12 cellular contexts compared by ENCODE assay signal in genomic region chr11:62558669-62559068, GRCh38. TPM values are rescaled to one million over a fixed set of nuclear protein-coding genes. Genes with fewer than 3 reads are reported as not detected.
DNase-seq lines count a peak whose midpoint lies in the region; ATAC-seq and TF ChIP-seq lines count a peak whose summit lies in the region.
"Had no signal": no experiment of that assay in that cellular context is flagged by ENCODE, and none has a peak within 500 bp of the region (broad histone marks: within the 10 kb centered on the region; RNA-seq: fewer than 3 reads in every experiment).

No MANE protein-coding gene starts in this region.

- H3K4me1 ChIP-seq in IMR-90 (ENCODE audit: control insufficient read depth, insufficient read depth, low read length) (peaks cover 32% of the 10 kb centered on the region), sigmoid colon (peaks cover 0 to 65% (median 60%) of the 10 kb centered on the region in 4 donors)

- H3K27ac ChIP-seq in IMR-90 (ENCODE audit: insufficient read depth, low read length) = no peak overlapping the region
- peak overlapping the region; percentile 82 to 100 (median 92) for H3K27ac ChIP-seq in sigmoid colon

- H2BK120ac ChIP-seq in IMR-90 (ENCODE audit: low read depth, low read length) = no peak overlapping the region

- no peak for TF ChIP-seq POLR2A in IMR-90 (IDR thresholded peaks at IDR 0.05; ENCODE audit: low read depth, low read length)
- no peak for TF ChIP-seq POLR2A in sigmoid colon (IDR thresholded peaks at IDR 0.05)

- in situ Hi-C loops in IMR-90 (cut with MboI; ENCODE audit: low sequenced_read_pairs) = loop anchor here (5.0 kb wide), 1 partner anchor 161 kb away; no protein-coding TSS in a partner anchor

- peaks cover 24% of the 10 kb centered on the region for H3K9me1 ChIP-seq in IMR-90 (ENCODE audit: insufficient read depth, low read length)

- CTCF ChIA-PET in IMR-90 (lab: Yijun Ruan, JAX) = interaction anchor here (1.0 to 2.7 kb wide), 2 partner anchors 16 to 164 kb away, joined by 4 to 8 read pairs; no protein-coding TSS in a partner anchor

- peak overlapping the region; percentile 49 for H3K27ac Mint-ChIP-seq in T-helper 1 cell treated with Interleukin-12 subunit alpha and Interleukin-12 subunit beta and Interleukin-4 antibody, amounts not matched to agents 30 μg/mL and 1 μg/mL, for 36 hours
- peak overlapping the region; percentile 97 for H3K27ac Mint-ChIP-seq in central memory CD8-positive, alpha-beta T cell (ENCODE audit: low read depth)

- no peaks in the 10 kb centered on the region for H3K9me3 Mint-ChIP-seq in T-helper 1 cell treated with Interleukin-12 subunit alpha and Interleukin-12 subunit beta and Interleukin-4 antibody, amounts not matched to agents 30 μg/mL and 1 μg/mL, for 36 hours
- no peaks in the 10 kb centered on the region for H3K9me3 Mint-ChIP-seq in central memory CD8-positive, alpha-beta T cell

- H3K9me3 ChIP-seq in IMR-90 (ENCODE audit: control insufficient read depth, insufficient read depth, low read length) = no peaks in the 10 kb centered on the region
- no peaks in the 10 kb centered on the region for H3K9me3 ChIP-seq in sigmoid colon
- H3K9me3 ChIP-seq: tibial nerve had no signal

- no peak overlapping the region for H4K91ac ChIP-seq in IMR-90 (ENCODE audit: insufficient read depth, low read depth, low read length)

- no peak overlapping the region for H3K14ac ChIP-seq in IMR-90 (replicated peaks; ENCODE audit: low read depth, low read length)

- BruUV-seq in IMR-90 (replicated peaks; lab: Mats Ljungman, UMichigan) = no TSS peak

- no peak overlapping the region for H2AFZ ChIP-seq in IMR-90 (replicated peaks; ENCODE audit: low read length, poor library complexity)

- no peaks in the 10 kb centered on the region for H3K27me3 Mint-ChIP-seq in T-helper 1 cell treated with Interleukin-12 subunit alpha and Interleukin-12 subunit beta and Interleukin-4 antibody, amounts not matched to agents 30 μg/mL and 1 μg/mL, for 36 hours (ENCODE audit: low read depth)
- no peaks in the 10 kb centered on the region for H3K27me3 Mint-ChIP-seq in central memory CD8-positive, alpha-beta T cell

- dilution Hi-C loops in IMR-90 (cut with HindIII; ENCODE audit: low sequenced_read_pairs, unreplicated experiment) = no loop called here

- no peak for DNase-seq in T-helper 1 cell
- DNase-seq in IMR-90 = no peak
- no peak for DNase-seq in central memory CD8-positive, alpha-beta T cell (ENCODE audit: low spot score in 2 of 2)
- DNase-seq in sigmoid colon = no peak
- DNase-seq in occipital lobe (lab: John Stamatoyannopoulos, UW) = no peak
- DNase-seq in NCI-H510A treated with DMSO at 0.1 percent for 48 hours (lab: John Stamatoyannopoulos, UW) = no peak
- DNase-seq: DND-41, NCI-H2107, PC-3 had no signal

- H3K36me3 ChIP-seq in IMR-90 (ENCODE audit: control insufficient read depth, insufficient read depth, low read length) = peaks cover 26% of the 10 kb centered on the region
- peaks cover 8 to 51% (median 27%) of the 10 kb centered on the region in 4 donors for H3K36me3 ChIP-seq in sigmoid colon

- H3K4ac ChIP-seq in IMR-90 (ENCODE audit: low read depth, low read length) = no peak overlapping the region

- H3K79me1 ChIP-seq in IMR-90 (ENCODE audit: low read depth in 1 of 2, low read length in 2 of 2) = peaks cover 21 to 46% of the 10 kb centered on the region in 2 experiments

- no peak for TF ChIP-seq RAD21 in IMR-90 (IDR thresholded peaks at IDR 0.05; ENCODE audit: low read length)

- TF ChIP-seq EP300 in sigmoid colon (IDR thresholded peaks at IDR 0.05) = no peak

- H2BK5ac ChIP-seq in IMR-90 (ENCODE audit: low read depth, low read length, poor library complexity, severe bottlenecking) = no peak overlapping the region

- peaks cover 38% of the 10 kb centered on the region for H4K20me1 ChIP-seq in IMR-90 (ENCODE audit: insufficient read depth, low read length)

- ATAC-seq in IMR-90 (ENCODE audit: low read depth) (no peak), HG03135 (IDR thresholded peaks at IDR 0.05; ENCODE audit: unreplicated experiment) (no peak)
- ATAC-seq in central memory CD8-positive, alpha-beta T cell (replicated peaks; ENCODE audit: extremely low read depth, poor library complexity, severe bottlenecking) = no peak
- ATAC-seq: PC-3 had no signal

- 0 out of 2 replicates have a peak overlapping the region, but pooled peaks have one; percentile 36 for H2AK5ac ChIP-seq in IMR-90 (ENCODE audit: low read depth, low read length)

- intact Hi-C loops in IMR-90 (cut with micrococcal nuclease) = no loop called here
- intact Hi-C loops in sigmoid colon (cut with DNase I) = no loop called here

- no peak overlapping the region for H3K18ac ChIP-seq in IMR-90 (ENCODE audit: low read depth, low read length)

- H3K4me3 ChIP-seq in IMR-90 (ENCODE audit: insufficient read depth, low read depth, low read length) (no peak overlapping the region), sigmoid colon (no peak overlapping the region)
- H3K4me3 ChIP-seq: tibial nerve had no signal

- H3K4me2 ChIP-seq in IMR-90 (ENCODE audit: low read depth, low read length) = no peak overlapping the region

- peak overlapping the region; percentile 4; the same call in 1 of the 2 replicates for H3K23ac ChIP-seq in IMR-90 (ENCODE audit: low read depth, low read length)

- TF ChIP-seq CTCF in IMR-90 (conservative IDR thresholded peaks at IDR 0.05; ENCODE audit: low read depth, low read length) = no peak
- TF ChIP-seq CTCF in sigmoid colon (IDR thresholded peaks at IDR 0.05) = no peak

- H3K36me3 Mint-ChIP-seq in T-helper 1 cell treated with Interleukin-12 subunit alpha and Interleukin-12 subunit beta and Interleukin-4 antibody, amounts not matched to agents 30 μg/mL and 1 μg/mL, for 36 hours (ENCODE audit: low read depth) = peaks cover 41% of the 10 kb centered on the region
- H3K36me3 Mint-ChIP-seq in central memory CD8-positive, alpha-beta T cell (ENCODE audit: insufficient read depth) = peaks cover 54% of the 10 kb centered on the region

- H2BK15ac ChIP-seq in IMR-90 (ENCODE audit: low read depth, low read length) = no peak overlapping the region

- POLR2A ChIA-PET in IMR-90 (lab: Charles Lee; ENCODE audit: unreplicated experiment) = no interaction called here

- no peaks in the 10 kb centered on the region for H3K27me3 ChIP-seq in IMR-90 (ENCODE audit: control insufficient read depth, insufficient read depth, low read length)
- no peaks in the 10 kb centered on the region for H3K27me3 ChIP-seq in sigmoid colon
- H3K27me3 ChIP-seq: tibial nerve had no signal

- no peak overlapping the region for H3K9ac ChIP-seq in IMR-90 (ENCODE audit: low read depth, low read length)

- H2AK9ac ChIP-seq in IMR-90 (replicated peaks; ENCODE audit: low read depth, low read length, poor library complexity) = no peak overlapping the region

- H3K4me1 Mint-ChIP-seq in T-helper 1 cell treated with Interleukin-12 subunit alpha and Interleukin-12 subunit beta and Interleukin-4 antibody, amounts not matched to agents 30 μg/mL and 1 μg/mL, for 36 hours (ENCODE audit: low read depth) = peaks cover 66% of the 10 kb centered on the region
- H3K4me1 Mint-ChIP-seq in central memory CD8-positive, alpha-beta T cell = peaks cover 78% of the 10 kb centered on the region

- no peak overlapping the region for H2BK20ac ChIP-seq in IMR-90 (ENCODE audit: low read depth, low read length)

- H3K56ac ChIP-seq in IMR-90 (ENCODE audit: extremely low read depth, insufficient read depth, low read length) = no peak overlapping the region

- H4K5ac ChIP-seq in IMR-90 (ENCODE audit: low read depth, low read length) = no peak overlapping the region

- H3K4me3 Mint-ChIP-seq in T-helper 1 cell treated with Interleukin-12 subunit alpha and Interleukin-12 subunit beta and Interleukin-4 antibody, amounts not matched to agents 30 μg/mL and 1 μg/mL, for 36 hours = no peak overlapping the region
- H3K4me3 Mint-ChIP-seq in central memory CD8-positive, alpha-beta T cell = peak overlapping the region; percentile 78

- H4K8ac ChIP-seq in IMR-90 (ENCODE audit: low read depth in 2 of 2, low read length in 2 of 2) = no peak overlapping the region

- no CpG with 5 or more reads among the region's 9 CpGs for WGBS in IMR-90 (ENCODE audit: extremely low coverage in 2 of 2, insufficient read length in 1 of 2), 2 experiments
- whole genome bisulfite sequencing in sigmoid colon, 2 donors = 86 to 88% methylated on average over 9 of the region's 9 CpGs

RNA-seq across cellular contexts. Expression of gene AHNAK, which starts 12.1 kb away (rescaled TPM):
- total RNA-seq in IMR-90 (2012; rRNA removed) = 695 and 735 TPM in 2 replicates
- 80.7 and 95.1 TPM in 2 replicates for polyA plus RNA-seq in IMR-90 (2012; rRNA removed)
- 22.8 and 36.6 TPM in 2 replicates for polyA plus RNA-seq in IMR-90 (2012; cell fraction: cytosol; rRNA removed)
- 45.0 and 186 TPM in 2 replicates for polyA plus RNA-seq in IMR-90 (2012; cell fraction: nucleus; rRNA removed; ENCODE audit: low replicate concordance)
- 1,000 to 10,000 TPM in 2 of 4 donors, 100 to 1,000 TPM in 2; 751 to 1,294 (median 1,065) TPM for total RNA-seq in sigmoid colon
- polyA plus RNA-seq in sigmoid colon = 100 to 1,000 TPM in 1 of 3 donors, 10 to 100 TPM in 2; 82.3 to 141 (median 85.5) TPM
- total RNA-seq in occipital lobe = 18.6 TPM

RNA-seq across cellular contexts. Expression of gene EEF1G, which starts 15.0 kb away (rescaled TPM):
- 1,598 and 1,857 TPM in 2 replicates for total RNA-seq in IMR-90 (2012; rRNA removed)
- 1,684 and 1,697 TPM in 2 replicates for polyA plus RNA-seq in IMR-90 (2012; rRNA removed)
- polyA plus RNA-seq in IMR-90 (2012; cell fraction: cytosol; rRNA removed) = 1,447 and 1,704 TPM in 2 replicates
- polyA plus RNA-seq in IMR-90 (2012; cell fraction: nucleus; rRNA removed; ENCODE audit: low replicate concordance) = 506 and 710 TPM in 2 replicates
- 1,000 to 10,000 TPM; 1,344 to 1,788 (median 1,576) TPM for total RNA-seq in sigmoid colon
- 1,000 to 10,000 TPM; 1,418 to 2,108 (median 1,957) TPM for polyA plus RNA-seq in sigmoid colon
- 1,633 TPM for total RNA-seq in occipital lobe

RNA-seq across cellular contexts. Expression of gene TUT1, which starts 32.7 kb away (rescaled TPM):
- total RNA-seq in IMR-90 (2012; rRNA removed) (3.3 and 4.3 TPM in 2 replicates), sigmoid colon (1 to 10 TPM; 5.4 to 7.1 (median 6.2) TPM), occipital lobe (4.5 TPM)
- polyA plus RNA-seq in IMR-90 (2012; rRNA removed) (10.1 TPM in 2 replicates), sigmoid colon (10 to 100 TPM in 1 of 3 donors, 1 to 10 TPM in 2; 5.3 to 16.8 (median 6.0) TPM)
- 8.4 and 9.3 TPM in 2 replicates for polyA plus RNA-seq in IMR-90 (2012; cell fraction: cytosol; rRNA removed)
- 42.6 and 48.7 TPM in 2 replicates for polyA plus RNA-seq in IMR-90 (2012; cell fraction: nucleus; rRNA removed; ENCODE audit: low replicate concordance)

RNA-seq across cellular contexts. Expression of gene MTA2, which starts 43.0 kb away (rescaled TPM):
- total RNA-seq in IMR-90 (2012; rRNA removed) = 126 and 136 TPM in 2 replicates
- polyA plus RNA-seq in IMR-90 (2012; rRNA removed) = 28.0 and 34.8 TPM in 2 replicates
- 14.4 and 18.0 TPM in 2 replicates for polyA plus RNA-seq in IMR-90 (2012; cell fraction: cytosol; rRNA removed)
- polyA plus RNA-seq in IMR-90 (2012; cell fraction: nucleus; rRNA removed; ENCODE audit: low replicate concordance) = 35.6 and 60.7 TPM in 2 replicates
- total RNA-seq in sigmoid colon = 10 to 100 TPM; 50.1 to 62.2 (median 58.1) TPM
- polyA plus RNA-seq in sigmoid colon = 10 to 100 TPM; 28.8 to 86.3 (median 36.1) TPM
- total RNA-seq in occipital lobe = 129 TPM

RNA-seq across cellular contexts. Expression of gene EML3, which starts 53.9 kb away (rescaled TPM):
- 4.4 and 5.0 TPM in 2 replicates for total RNA-seq in IMR-90 (2012; rRNA removed)
- polyA plus RNA-seq in IMR-90 (2012; rRNA removed) = 24.7 and 26.1 TPM in 2 replicates
- 13.6 and 18.0 TPM in 2 replicates for polyA plus RNA-seq in IMR-90 (2012; cell fraction: cytosol; rRNA removed)
- polyA plus RNA-seq in IMR-90 (2012; cell fraction: nucleus; rRNA removed; ENCODE audit: low replicate concordance) = 158 and 257 TPM in 2 replicates
- 10 to 100 TPM; 19.6 to 39.5 (median 30.2) TPM for total RNA-seq in sigmoid colon
- 10 to 100 TPM; 10.6 to 50.7 (median 16.2) TPM for polyA plus RNA-seq in sigmoid colon
- 4.5 TPM for total RNA-seq in occipital lobe

Comparison
In these comparisons a context has a peak if more than half of its experiments do, and no peak if none do; other contexts are left out.
1. RNA of gene AHNAK, which starts 12.1 kb away (total RNA-seq): 751 to 1,294 TPM in sigmoid colon and 695 to 735 TPM in IMR-90; 18.6 TPM in occipital lobe (single experiment); every median in the first group is over 10 times any median in the second.